In the genomic region with DNA sequence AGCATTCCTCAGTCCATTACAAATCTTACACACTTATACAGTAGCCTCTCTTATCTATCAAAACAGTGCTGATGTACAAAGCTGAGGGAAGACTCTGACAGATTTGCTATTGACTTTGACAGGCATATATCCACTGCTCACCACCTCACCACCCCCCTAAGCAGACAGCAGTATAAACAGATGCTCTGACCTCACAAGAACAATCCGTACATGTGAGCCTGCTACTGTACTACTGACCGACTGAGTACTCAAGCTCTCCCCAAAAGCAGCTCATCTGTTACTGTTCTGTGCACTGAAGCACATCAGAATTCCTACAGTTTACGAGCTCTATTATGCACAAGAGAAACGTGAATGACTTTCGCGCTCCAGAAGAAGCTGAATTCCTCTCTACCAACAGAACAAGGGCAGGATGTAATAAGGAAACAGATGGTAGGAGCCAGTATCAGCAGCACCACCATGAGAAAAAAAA, we compare ENCODE assay signal across 9 cellular contexts.
DNase-seq lines count a peak whose midpoint lies in the region; ATAC-seq and TF ChIP-seq lines count a peak whose summit lies in the region.
"Had no signal": no experiment of that assay in that cellular context is flagged by ENCODE, and none has a peak within 500 bp of the region (broad histone marks: within the 10 kb centered on the region; RNA-seq: fewer than 3 reads in every experiment).

No MANE protein-coding gene starts in this region.

- no peak overlapping the region for H3K4me3 ChIP-seq in endodermal cell (ENCODE audit: low read length)

- H3K36me3 ChIP-seq in endodermal cell (ENCODE audit: control insufficient read depth, insufficient read depth, low read length): no peaks in the 10 kb centered on the region

- no peak for TF ChIP-seq CTCF in endodermal cell (conservative IDR thresholded peaks at IDR 0.05)

- ATAC-seq in HG03457 (IDR thresholded peaks at IDR 0.05; ENCODE audit: unreplicated experiment): no peak
- ATAC-seq in esophagus mucosa: no peak
- no peak for ATAC-seq in natural killer cell treated with Interleukin-12 subunit alpha and Interleukin-12 subunit beta and Interleukin-15 and Interleukin-18, amount 100 ng/mL, for 72 hours

- H3K27me3 Mint-ChIP-seq in endodermal cell (ENCODE audit: insufficient read depth): no peaks in the 10 kb centered on the region
- H3K27me3 Mint-ChIP-seq in natural killer cell treated with Interleukin-12 subunit alpha and Interleukin-12 subunit beta and Interleukin-15 and Interleukin-18, amount 100 ng/mL, for 72 hours: no peaks in the 10 kb centered on the region

- H3K27ac ChIP-seq in endodermal cell (ENCODE audit: low read depth, low read length): peak overlapping the region; percentile 93

- H3K9ac ChIP-seq in endodermal cell (ENCODE audit: extremely low read depth, low read length, poor library complexity, severe bottlenecking): no peak overlapping the region

- no peaks in the 10 kb centered on the region for H3K27me3 ChIP-seq in endodermal cell (ENCODE audit: control insufficient read depth, insufficient read depth, low read length, poor library complexity, severe bottlenecking)

- H3K9me3 Mint-ChIP-seq in endodermal cell: no peaks in the 10 kb centered on the region
- no peaks in the 10 kb centered on the region for H3K9me3 Mint-ChIP-seq in natural killer cell treated with Interleukin-12 subunit alpha and Interleukin-12 subunit beta and Interleukin-15 and Interleukin-18, amount 100 ng/mL, for 72 hours
- H3K9me3 Mint-ChIP-seq: activated B cell treated with CpG ODN at 0.5 μM for 24 hours had no signal

- no peaks in the 10 kb centered on the region for H3K4me1 Mint-ChIP-seq in endodermal cell
- H3K4me1 Mint-ChIP-seq in natural killer cell treated with Interleukin-12 subunit alpha and Interleukin-12 subunit beta and Interleukin-15 and Interleukin-18, amount 100 ng/mL, for 72 hours (ENCODE audit: low read depth in 2 of 2): no peaks in the 10 kb centered on the region
- H3K4me1 Mint-ChIP-seq: activated B cell treated with CpG ODN at 0.5 μM for 24 hours had no signal

- H3K4me3 Mint-ChIP-seq in endodermal cell: no peak overlapping the region
- H3K4me3 Mint-ChIP-seq in natural killer cell treated with Interleukin-12 subunit alpha and Interleukin-12 subunit beta and Interleukin-15 and Interleukin-18, amount 100 ng/mL, for 72 hours: no peak overlapping the region
- H3K4me3 Mint-ChIP-seq: activated B cell treated with CpG ODN at 0.5 μM for 24 hours had no signal

- CTCF ChIA-PET in HEK293T (lab: Yijun Ruan, JAX): interaction anchor here (0.7 kb wide), 1 partner anchor 282 kb away, joined by 5 read pairs; no protein-coding TSS in a partner anchor

- no peak overlapping the region for H3K27ac Mint-ChIP-seq in endodermal cell
- H3K27ac Mint-ChIP-seq in natural killer cell treated with Interleukin-12 subunit alpha and Interleukin-12 subunit beta and Interleukin-15 and Interleukin-18, amount 100 ng/mL, for 72 hours: no peak overlapping the region
- H3K27ac Mint-ChIP-seq: activated B cell treated with CpG ODN at 0.5 μM for 24 hours had no signal

- DNase-seq in EH (ENCODE audit: low read depth) (peak; percentile 70), NCI-H2171 (lab: John Stamatoyannopoulos, UW) (peak; percentile 79), endodermal cell (no peak), occipital lobe (lab: John Stamatoyannopoulos, UW) (peak; percentile 24), HEK293T (ENCODE audit: extremely low spot score) (no peak)
- DNase-seq in natural killer cell treated with Interleukin-12 subunit alpha and Interleukin-12 subunit beta and Interleukin-15 and Interleukin-18, amount 100 ng/mL, for 72 hours (ENCODE audit: low spot score): no peak
- DNase-seq: activated B cell treated with CpG ODN at 0.5 μM for 24 hours had no signal

- POLR2A ChIA-PET in HEK293T (lab: Yijun Ruan, JAX): no interaction called here

- no peaks in the 10 kb centered on the region for H3K9me3 ChIP-seq in endodermal cell (ENCODE audit: control insufficient read depth, low read length)

- WGBS in endodermal cell (ENCODE audit: insufficient coverage in 1 of 2, insufficient read length in 1 of 2), 2 experiments: 63 to 79% methylated on average over 3 to 6 of the region's 6 CpGs

- H3K4me1 ChIP-seq in endodermal cell (ENCODE audit: control insufficient read depth, insufficient read depth, low read length): no peaks in the 10 kb centered on the region

- no peaks in the 10 kb centered on the region for H3K36me3 Mint-ChIP-seq in endodermal cell (ENCODE audit: low read depth)
- no peaks in the 10 kb centered on the region for H3K36me3 Mint-ChIP-seq in natural killer cell treated with Interleukin-12 subunit alpha and Interleukin-12 subunit beta and Interleukin-15 and Interleukin-18, amount 100 ng/mL, for 72 hours

TF ChIP-seq in HEK293T, 16 proteins besides CTCF, POLR2A, EP300 and RAD21:
- TF ChIP-seq ZNF384 (IDR thresholded peaks at IDR 0.05) (no peak), SP1 (IDR thresholded peaks at IDR 0.05) (no peak), ARNT (IDR thresholded peaks at IDR 0.05) (no peak), TARDBP (IDR thresholded peaks at IDR 0.05) (no peak), LEF1 (IDR thresholded peaks at IDR 0.05; ENCODE audit: borderline replicate concordance) (no peak), HDGF (IDR thresholded peaks at IDR 0.05; ENCODE audit: borderline replicate concordance) (no peak), L3MBTL2 (conservative IDR thresholded peaks at IDR 0.05) (no peak), BHLHE40 (IDR thresholded peaks at IDR 0.05; ENCODE audit: borderline replicate concordance) (no peak), NFRKB (IDR thresholded peaks at IDR 0.05) (no peak)

Comparison
In these comparisons a context has a peak if more than half of its experiments do, and no peak if none do; other contexts are left out.
1. DNase-seq: peak in EH (single experiment), NCI-H2171 (single experiment) and occipital lobe (single experiment); none in endodermal cell (single experiment), natural killer cell treated with Interleukin-12 subunit alpha and Interleukin-12 subunit beta and Interleukin-15 and Interleukin-18, amount 100 ng/mL, for 72 hours (single experiment) and HEK293T (single experiment).